20 cellular contexts compared by ENCODE assay signal in the genomic region with DNA sequence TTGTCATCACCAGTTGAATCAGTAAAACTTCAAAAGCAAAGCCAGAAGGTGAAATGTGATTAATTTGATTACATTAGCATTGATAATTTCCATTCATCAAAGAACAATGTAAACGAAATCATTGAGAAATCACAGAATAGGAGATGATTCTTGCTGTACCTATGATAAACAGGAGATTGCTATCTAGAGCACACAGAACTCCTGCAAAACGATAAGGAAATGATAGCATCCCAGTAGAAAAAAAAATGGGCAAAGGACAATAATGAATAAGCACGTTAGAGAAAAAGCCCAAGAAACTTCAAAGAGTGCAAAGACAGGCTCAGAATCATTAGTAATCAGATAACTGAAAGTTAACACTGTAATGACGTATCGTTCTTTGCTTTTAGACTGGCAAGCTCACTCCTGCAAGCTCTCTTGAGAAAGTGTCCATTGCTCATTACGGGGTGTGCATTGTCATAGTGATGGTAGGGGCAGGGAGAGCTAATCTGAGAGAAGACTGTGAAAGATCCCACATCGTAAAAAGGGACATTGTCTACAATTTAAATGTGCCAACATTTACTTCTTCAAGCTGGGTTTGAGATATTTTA.
"Had no signal": no experiment of that assay in that cellular context is flagged by ENCODE, and none has a peak within 500 bp of the region (broad histone marks: within the 10 kb centered on the region; RNA-seq: fewer than 3 reads in every experiment).

No MANE protein-coding gene starts in this region.

- H3K4me3 Mint-ChIP-seq: activated CD8-positive, alpha-beta T cell treated with anti-CD3 and anti-CD28 coated beads for 36 hours; activated naive CD8-positive, alpha-beta T cell treated with anti-CD3 and anti-CD28 coated beads, Interleukin-2, amount 10 ng/mL, durations not matched to agents 7 days and 5 days; central memory CD8-positive, alpha-beta T cell; T-cell had no signal

- H3K9me3 Mint-ChIP-seq: activated CD8-positive, alpha-beta T cell treated with anti-CD3 and anti-CD28 coated beads for 36 hours; central memory CD8-positive, alpha-beta T cell had no signal

- H3K9me3 ChIP-seq: adrenal gland, body of pancreas had no signal

- H3K27me3 ChIP-seq: adrenal gland, body of pancreas had no signal

- H3K36me3 ChIP-seq: adrenal gland had no signal

- H3K27ac ChIP-seq: adrenal gland, body of pancreas, SK-N-MC had no signal

- H3K4me1 ChIP-seq: adrenal gland, body of pancreas had no signal

- DNase-seq: activated CD4-positive, alpha-beta T cell treated with anti-CD3 and anti-CD28 coated beads for 4 hours; activated CD8-positive, alpha-beta memory T cell treated with anti-CD3 and anti-CD28 coated beads, Interleukin-2, amount 50 U/mL, for 4 hours; activated CD8-positive, alpha-beta T cell treated with anti-CD3 and anti-CD28 coated beads for 36 hours; activated naive CD4-positive, alpha-beta T cell treated with anti-CD3 and anti-CD28 coated beads, Interleukin-2, amount 50 U/mL, for 16 hours; activated naive CD8-positive, alpha-beta T cell treated with anti-CD3 and anti-CD28 coated beads, Interleukin-2, amount 10 ng/mL, durations not matched to agents 7 days and 5 days; adrenal gland; aorta; body of pancreas; Kasumi-1; NCI-H1048; NCI-H1417; NCI-H510A treated with DMSO at 0.1 percent for 48 hours; NCI-H69; T-cell; T-helper 2 cell; T1000 had no signal

- H3K27me3 Mint-ChIP-seq: activated CD8-positive, alpha-beta T cell treated with anti-CD3 and anti-CD28 coated beads for 36 hours; central memory CD8-positive, alpha-beta T cell had no signal

- H3K36me3 Mint-ChIP-seq: T-cell had no signal

- H3K4me3 ChIP-seq: adrenal gland, body of pancreas, K562, SK-N-MC had no signal

- H3K27ac Mint-ChIP-seq: activated CD8-positive, alpha-beta T cell treated with anti-CD3 and anti-CD28 coated beads for 36 hours; activated naive CD8-positive, alpha-beta T cell treated with anti-CD3 and anti-CD28 coated beads, Interleukin-2, amount 10 ng/mL, durations not matched to agents 7 days and 5 days; T-cell had no signal

- FAIRE-seq: K562, TTC549 had no signal
